1 cellular context compared by ENCODE assay signal in the genomic region with DNA sequence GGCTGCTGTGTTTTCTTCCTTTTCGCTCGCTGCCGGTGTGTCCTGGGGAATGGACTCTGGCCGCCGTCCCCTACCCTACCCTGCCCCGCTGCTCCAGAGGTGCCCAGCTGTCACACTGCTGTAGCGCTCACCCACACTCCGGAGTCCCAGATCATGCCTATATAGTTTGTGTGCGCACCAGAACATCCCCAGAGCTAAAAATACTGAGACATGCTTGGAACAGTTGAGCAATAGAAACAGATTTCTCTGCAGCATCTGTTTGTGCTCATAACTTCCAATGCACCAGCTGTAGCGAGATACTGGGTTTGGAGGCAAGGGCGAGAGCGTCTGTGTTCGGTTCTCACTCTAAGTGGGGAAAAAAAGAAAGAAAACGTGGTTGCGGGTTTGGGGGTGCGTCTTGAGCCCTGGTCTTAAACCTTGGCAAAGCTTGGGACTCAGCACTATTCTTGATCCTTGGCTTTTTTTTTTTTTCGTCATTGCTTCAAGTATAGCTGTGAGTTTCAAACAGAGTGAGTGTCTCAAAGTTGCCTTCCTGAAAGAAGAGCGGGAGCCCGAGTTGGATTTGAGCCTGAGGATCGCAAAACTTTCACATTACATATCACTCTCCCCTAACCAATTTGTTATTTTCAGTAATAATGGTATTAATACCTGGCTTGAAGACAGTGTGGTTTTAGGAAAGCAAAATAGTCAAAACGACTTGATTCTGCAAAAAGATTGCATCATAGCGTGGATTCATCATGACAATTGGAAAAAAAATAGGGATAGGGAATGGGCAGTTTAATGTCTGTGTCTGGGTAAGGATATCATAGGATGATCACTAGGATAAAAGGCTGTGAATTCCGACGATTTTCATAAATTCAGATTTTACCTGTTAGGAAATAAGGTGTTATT.
TF ChIP-seq lines count a peak whose summit lies in the region.

No MANE protein-coding gene starts in this region.

TF ChIP-seq in HCT116, 20 proteins besides CTCF, POLR2A, EP300 and RAD21 (continued from another document):
- TF ChIP-seq, protein P1, sequence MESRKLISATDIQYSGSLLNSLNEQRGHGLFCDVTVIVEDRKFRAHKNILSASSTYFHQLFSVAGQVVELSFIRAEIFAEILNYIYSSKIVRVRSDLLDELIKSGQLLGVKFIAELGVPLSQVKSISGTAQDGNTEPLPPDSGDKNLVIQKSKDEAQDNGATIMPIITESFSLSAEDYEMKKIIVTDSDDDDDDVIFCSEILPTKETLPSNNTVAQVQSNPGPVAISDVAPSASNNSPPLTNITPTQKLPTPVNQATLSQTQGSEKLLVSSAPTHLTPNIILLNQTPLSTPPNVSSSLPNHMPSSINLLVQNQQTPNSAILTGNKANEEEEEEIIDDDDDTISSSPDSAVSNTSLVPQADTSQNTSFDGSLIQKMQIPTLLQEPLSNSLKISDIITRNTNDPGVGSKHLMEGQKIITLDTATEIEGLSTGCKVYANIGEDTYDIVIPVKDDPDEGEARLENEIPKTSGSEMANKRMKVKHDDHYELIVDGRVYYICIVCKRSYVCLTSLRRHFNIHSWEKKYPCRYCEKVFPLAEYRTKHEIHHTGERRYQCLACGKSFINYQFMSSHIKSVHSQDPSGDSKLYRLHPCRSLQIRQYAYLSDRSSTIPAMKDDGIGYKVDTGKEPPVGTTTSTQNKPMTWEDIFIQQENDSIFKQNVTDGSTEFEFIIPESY (IDR thresholded peaks at IDR 0.05; ENCODE audit: extremely low read depth, insufficient replicate concordance, low read length): no peak
- TF ChIP-seq JUND (IDR thresholded peaks at IDR 0.05) (no peak), ZFX (IDR thresholded peaks at IDR 0.05) (no peak)
